1 cellular context compared by ENCODE assay signal in the genomic region with DNA sequence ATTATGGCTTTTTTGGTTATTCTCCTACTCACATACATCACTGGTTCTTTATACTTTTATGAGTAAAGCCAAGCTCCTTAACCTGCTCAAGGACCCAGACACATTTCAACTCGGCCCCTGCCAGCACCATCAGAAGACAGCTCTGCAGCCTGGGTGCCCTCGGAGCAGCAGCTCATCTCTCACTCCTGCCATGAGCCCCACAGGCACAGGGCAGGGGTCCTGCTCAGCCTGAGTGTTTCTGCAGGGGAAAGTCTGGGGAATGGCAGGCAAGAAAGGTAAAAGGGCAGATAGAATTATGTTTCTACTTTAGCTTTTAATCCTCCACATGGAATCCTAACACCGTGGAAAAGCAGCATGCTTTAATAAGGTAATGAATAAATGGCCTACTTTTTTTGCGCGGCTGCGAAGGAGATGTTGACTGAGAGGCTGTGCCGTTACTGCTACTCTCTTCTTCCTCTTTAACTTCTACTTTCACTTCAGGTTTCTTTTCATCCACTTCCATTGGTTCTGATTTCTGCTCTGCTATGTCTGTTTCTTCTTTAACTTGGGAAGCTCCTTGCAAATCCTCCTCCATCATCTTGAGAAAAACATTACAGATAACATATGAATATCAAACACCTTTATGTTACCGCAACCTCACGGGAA.
TF ChIP-seq lines count a peak whose summit lies in the region.

No MANE protein-coding gene starts in this region.

TF ChIP-seq in GM23338, 12 proteins besides CTCF, POLR2A, EP300 and RAD21:
- TF ChIP-seq ZNF331 (CRISPR knock-in tag; IDR thresholded peaks at IDR 0.05; ENCODE audit: low read depth) = no peak
- no peak for TF ChIP-seq ETS1 (IDR thresholded peaks at IDR 0.05)
- no peak for TF ChIP-seq EZH2 (IDR thresholded peaks at IDR 0.05; ENCODE audit: low read depth, unreplicated experiment)
- no peak for TF ChIP-seq STAT1 (IDR thresholded peaks at IDR 0.05; ENCODE audit: unreplicated experiment)
- TF ChIP-seq NANOG (IDR thresholded peaks at IDR 0.05; ENCODE audit: borderline replicate concordance) = no peak
- no peak for TF ChIP-seq ZNF462 (CRISPR knock-in tag; IDR thresholded peaks at IDR 0.05)
